In genomic region chr1:93136445-93136844, GRCh38 we compare ENCODE assay signal across 23 cellular contexts. TPM values are rescaled to one million over a fixed set of nuclear protein-coding genes. Genes with fewer than 3 reads are reported as not detected.
A peak's percentile ranks its signal among the peaks of the same experiment; 100 is the strongest.
DNase-seq lines count a peak whose midpoint lies in the region; ATAC-seq, FAIRE-seq and TF ChIP-seq lines count a peak whose summit lies in the region.
"Had no signal": no experiment of that assay in that cellular context is flagged by ENCODE, and none has a peak within 500 bp of the region (broad histone marks: within the 10 kb centered on the region; RNA-seq: fewer than 3 reads in every experiment).

No MANE protein-coding gene starts in this region.

- FAIRE-seq in HepG2 (lab: Jason Lieb, UNC) (no peak), K562 (lab: Jason Lieb, UNC) (no peak)
- FAIRE-seq: A204.1, GM18507 had no signal

- no peak overlapping the region for H3K4me2 ChIP-seq in HepG2 (ENCODE audit: low read depth, low read length)
- H3K4me2 ChIP-seq in K562 (ENCODE audit: insufficient read depth, low read length), result no peak overlapping the region
- no peak overlapping the region for H3K4me2 ChIP-seq in smooth muscle cell
- H3K4me2 ChIP-seq: BLaER1 treated with 17β-estradiol and CSF1 and Interleukin-3, amounts not matched to agents 10 nM and 100 nM had no signal

- H3K79me2 ChIP-seq in HepG2 (ENCODE audit: insufficient read depth, low read length) (no peaks in the 10 kb centered on the region), K562 (ENCODE audit: control insufficient read depth, insufficient read depth, low read length) (no peaks in the 10 kb centered on the region), smooth muscle cell (ENCODE audit: low read depth) (no peaks in the 10 kb centered on the region)

- TF ChIP-seq EP300 in HepG2 (IDR thresholded peaks at IDR 0.05; ENCODE audit: low read depth in 2 of 2, low read length in 2 of 2) (no peak), HepG2 (CRISPR knock-in tag; IDR thresholded peaks at IDR 0.05; ENCODE audit: borderline replicate concordance) (no peak), K562 (IDR thresholded peaks at IDR 0.05; ENCODE audit: low read length) (no peak)

- BruUV-seq in HepG2 (replicated peaks; lab: Mats Ljungman, UMichigan) (no TSS peak), K562 (replicated peaks; lab: Mats Ljungman, UMichigan) (no TSS peak)

- H3K4me3 Mint-ChIP-seq in WTC11, result no peak overlapping the region
- H3K4me3 Mint-ChIP-seq: CD14-positive monocyte; CD4-positive, alpha-beta T cell had no signal

- peaks cover 60% of the 10 kb centered on the region for H3K36me3 Mint-ChIP-seq in WTC11

- no peaks in the 10 kb centered on the region for H3K9me1 ChIP-seq in K562 (ENCODE audit: control insufficient read depth, insufficient read depth, low read length)

- H3K4me1 ChIP-seq in HepG2 (ENCODE audit: insufficient read depth, low read length) (no peaks in the 10 kb centered on the region), right lobe of liver (no peaks in the 10 kb centered on the region), K562 (replicated peaks in 1 of 2; ENCODE audit: control insufficient read depth in 2 of 2, insufficient read depth in 2 of 2, low read length in 2 of 2) (no peaks in the 10 kb centered on the region), smooth muscle cell (ENCODE audit: low read depth) (no peaks in the 10 kb centered on the region)
- H3K4me1 ChIP-seq: BE2C; BLaER1 treated with 17β-estradiol and CSF1 and Interleukin-3, amounts not matched to agents 10 nM and 100 nM had no signal

- intact Hi-C loops in HepG2 (cut with micrococcal nuclease; ENCODE audit: unreplicated experiment) (no loop called here), right lobe of liver (cut with DNase I) (no loop called here), K562 (cut with micrococcal nuclease) (loop anchor here (5.0 kb wide), 1 partner anchor 54 kb away; no protein-coding TSS in a partner anchor)

- TF ChIP-seq POLR2A in HepG2 (IDR thresholded peaks at IDR 0.05; ENCODE audit: insufficient read depth in 1 of 2, low read depth in 2 of 2, low read length in 2 of 2), result no peak
- no peak for TF ChIP-seq POLR2A in right lobe of liver (IDR thresholded peaks at IDR 0.05)
- TF ChIP-seq POLR2A in K562 (conservative IDR thresholded peaks at IDR 0.05), result no peak

- DNase-seq in HepG2 (ENCODE audit: low spot score), result no peak
- no peak for DNase-seq in right lobe of liver
- no peak for DNase-seq in WTC11 (ENCODE audit: low spot score)
- DNase-seq in K562 (ENCODE audit: extremely low read depth in 1 of 4, low spot score in 3 of 4), result no peak
- DNase-seq in smooth muscle cell (lab: John Stamatoyannopoulos, UW; ENCODE audit: unreplicated experiment), result no peak
- no peak for DNase-seq in NCI-H1436 treated with DMSO at 0.1 percent for 48 hours (lab: John Stamatoyannopoulos, UW)
- DNase-seq: ACHN; AML-193; BE2C; Calu3; CD4-positive, alpha-beta T cell; COR-L47; DMS53; DMS79 treated with DMSO at 0.1 percent for 48 hours; GF-D8; GM23248; H7; HCEC 1CT had no signal

- peak overlapping the region; percentile 27; the same call in 1 of the 2 replicates for H3K27ac Mint-ChIP-seq in WTC11
- H3K27ac Mint-ChIP-seq: CD14-positive monocyte; CD4-positive, alpha-beta T cell had no signal

- H3K27me3 Mint-ChIP-seq in WTC11 (ENCODE audit: low read depth), result no peaks in the 10 kb centered on the region
- H3K27me3 Mint-ChIP-seq: CD4-positive, alpha-beta T cell had no signal

- TF ChIP-seq RAD21 in HepG2 (CRISPR knock-in tag; IDR thresholded peaks at IDR 0.05) (no peak), K562 (CRISPR knock-in tag; conservative IDR thresholded peaks at IDR 0.05 in 1 of 2, IDR thresholded peaks at IDR 0.05 in 1 of 2) (no peak)

- CTCF ChIA-PET in HepG2 (lab: Yijun Ruan, JAX; ENCODE audit: low intra/inter-chr PET ratio, low total read pairs), result no interaction called here
- CTCF ChIA-PET in WTC11 (lab: Charles Lee), result interaction anchor here (1.0 kb wide), 1 partner anchor 56 kb away, joined by 6 read pairs; no protein-coding TSS in a partner anchor
- CTCF ChIA-PET in K562 (lab: Yijun Ruan, JAX; ENCODE audit: low intra/inter-chr PET ratio), result no interaction called here

- H3K9me3 ChIP-seq in HepG2 (ENCODE audit: low read length), result no peaks in the 10 kb centered on the region
- no peaks in the 10 kb centered on the region for H3K9me3 ChIP-seq in right lobe of liver
- H3K9me3 ChIP-seq in K562 (replicated peaks; ENCODE audit: control insufficient read depth, insufficient read depth, low read depth, low read length), result no peaks in the 10 kb centered on the region
- no peaks in the 10 kb centered on the region for H3K9me3 ChIP-seq in smooth muscle cell (replicated peaks; ENCODE audit: low read depth)
- H3K9me3 ChIP-seq: BE2C; BLaER1 treated with 17β-estradiol and CSF1 and Interleukin-3, amounts not matched to agents 10 nM and 100 nM had no signal

- no peaks in the 10 kb centered on the region for H3F3A ChIP-seq in smooth muscle cell (ENCODE audit: low read depth)

- no peak for ATAC-seq in HepG2
- ATAC-seq in right lobe of liver, result no peak
- ATAC-seq in WTC11, result no peak
- ATAC-seq in K562, result no peak

- H4K20me1 ChIP-seq in HepG2 (ENCODE audit: insufficient read depth, low read length) (no peaks in the 10 kb centered on the region), K562 (replicated peaks; ENCODE audit: control insufficient read depth, insufficient read depth, low read length) (no peaks in the 10 kb centered on the region), smooth muscle cell (ENCODE audit: low read depth) (peaks cover 2% of the 10 kb centered on the region)

- H3K9ac ChIP-seq in HepG2 (ENCODE audit: insufficient read depth, low read depth, low read length) (no peak overlapping the region), K562 (ENCODE audit: insufficient read depth in 1 of 2, low read depth in 2 of 2, low read length in 2 of 2) (no peak overlapping the region), smooth muscle cell (ENCODE audit: low read depth) (no peak overlapping the region)
- H3K9ac ChIP-seq: BLaER1 treated with 17β-estradiol and CSF1 and Interleukin-3, amounts not matched to agents 10 nM and 100 nM; GM23248 had no signal

- POLR2A ChIA-PET in HepG2 (lab: Yijun Ruan, JAX), result no interaction called here
- POLR2A ChIA-PET in WTC11 (lab: Charles Lee), result no interaction called here
- POLR2A ChIA-PET in K562 (lab: Yijun Ruan, JAX), result no interaction called here

- WGBS in HepG2 (ENCODE audit: low lambda C conversion rate), result 94% methylated on average over 5 of the region's 5 CpGs
- 88% methylated on average over 5 of the region's 5 CpGs for WGBS in right lobe of liver (ENCODE audit: insufficient coverage, low coverage, low lambda C conversion rate, missing lambda C conversion rate)
- 90% methylated on average over 5 of the region's 5 CpGs for whole genome bisulfite sequencing in K562 (ENCODE audit: insufficient coverage, low coverage, missing lambda C conversion rate)
- whole genome bisulfite sequencing in smooth muscle cell (ENCODE audit: low lambda C conversion rate), result 96% methylated on average over 5 of the region's 5 CpGs

- H3K4me3 ChIP-seq in HepG2 (replicated peaks in 1 of 3; ENCODE audit: insufficient read depth in 1 of 3, low read depth in 2 of 3, low read length in 3 of 3), result no peak overlapping the region
- H3K4me3 ChIP-seq in right lobe of liver, result no peak overlapping the region
- H3K4me3 ChIP-seq in K562, result no peak overlapping the region
- H3K4me3 ChIP-seq in smooth muscle cell, result no peak overlapping the region
- H3K4me3 ChIP-seq: BLaER1 treated with 17β-estradiol and CSF1 and Interleukin-3, amounts not matched to agents 10 nM and 100 nM; GM23248 had no signal

- H3K9me3 Mint-ChIP-seq in WTC11, result no peaks in the 10 kb centered on the region
- H3K9me3 Mint-ChIP-seq: CD14-positive monocyte; CD4-positive, alpha-beta T cell had no signal

- H3K4me1 Mint-ChIP-seq in WTC11, result no peaks in the 10 kb centered on the region
- H3K4me1 Mint-ChIP-seq: CD14-positive monocyte had no signal

- H3K27ac ChIP-seq in HepG2 (ENCODE audit: extremely low read length, insufficient read depth, low read length) (no peak overlapping the region), right lobe of liver (no peak overlapping the region), K562 (ENCODE audit: extremely low read depth, low read depth, low read length) (no peak overlapping the region), smooth muscle cell (ENCODE audit: low read depth) (no peak overlapping the region)
- H3K27ac ChIP-seq: 22Rv1; BLaER1 treated with 17β-estradiol and CSF1 and Interleukin-3, amounts not matched to agents 10 nM and 100 nM; GM23248 had no signal

- H3K27me3 ChIP-seq in HepG2 (ENCODE audit: control insufficient read depth in 1 of 2, insufficient read depth in 2 of 2, low read length in 2 of 2) (no peaks in the 10 kb centered on the region), right lobe of liver (no peaks in the 10 kb centered on the region), K562 (ENCODE audit: control insufficient read depth in 2 of 2, insufficient read depth in 2 of 2, low read length in 2 of 2) (no peaks in the 10 kb centered on the region), smooth muscle cell (ENCODE audit: low read depth) (no peaks in the 10 kb centered on the region)
- H3K27me3 ChIP-seq: BE2C; BLaER1 treated with 17β-estradiol and CSF1 and Interleukin-3, amounts not matched to agents 10 nM and 100 nM had no signal

- in situ Hi-C loops in HepG2 (cut with HindIII; ENCODE audit: extremely low pct_ligation_motif_present, low pct_unique_long_range_greater_than_20kb) (no loop called here), K562 (cut with MboI) (no loop called here)

- peaks cover 11 to 55% of the 10 kb centered on the region in 2 experiments for H3K36me3 ChIP-seq in HepG2 (replicated peaks in 1 of 2; ENCODE audit: control insufficient read depth in 1 of 2, insufficient read depth in 2 of 2, low read length in 2 of 2)
- H3K36me3 ChIP-seq in right lobe of liver, result peaks cover 0 to 17% (median 7%) of the 10 kb centered on the region in 4 donors
- peaks cover 93% of the 10 kb centered on the region for H3K36me3 ChIP-seq in K562 (ENCODE audit: control insufficient read depth, insufficient read depth, low read length)
- H3K36me3 ChIP-seq in smooth muscle cell (ENCODE audit: low read depth), result peaks cover 25% of the 10 kb centered on the region

- H2AFZ ChIP-seq in HepG2 (ENCODE audit: low read length), result no peak overlapping the region
- H2AFZ ChIP-seq in K562 (ENCODE audit: low read depth, low read length), result no peak overlapping the region
- H2AFZ ChIP-seq in smooth muscle cell (ENCODE audit: low read depth), result no peak overlapping the region
- H2AFZ ChIP-seq: GM23248 had no signal

- TF ChIP-seq CTCF in HepG2 (CRISPR knock-in tag; IDR thresholded peaks at IDR 0.05) (no peak), right lobe of liver (IDR thresholded peaks at IDR 0.05) (no peak), WTC11 (IDR thresholded peaks at IDR 0.05) (no peak), K562 (IDR thresholded peaks at IDR 0.05 in 2 of 3, conservative IDR thresholded peaks at IDR 0.05 in 1 of 3; ENCODE audit: insufficient read depth in 2 of 3, low read depth in 1 of 3, low read length in 3 of 3) (no peak), smooth muscle cell (IDR thresholded peaks at IDR 0.05; ENCODE audit: borderline replicate concordance, insufficient read depth, poor library complexity, severe bottlenecking) (no peak)

RNA-seq across cellular contexts. Expression of gene TMED5, which starts 43.8 kb away (rescaled TPM):
- total RNA-seq in HepG2 (2016; rRNA removed; fragmentation: Illumina TruSeq; extraction: Trizol), result 69.5 and 99.0 TPM in 2 replicates
- 5.6 and 6.1 TPM in 2 replicates for total RNA-seq in HepG2 (2016; cell fraction: cytosol; rRNA removed; fragmentation: Illumina TruSeq; extraction: Trizol; ENCODE audit: low read depth)
- 72.8 and 96.2 TPM in 2 replicates for total RNA-seq in HepG2 (2016; cell fraction: insoluble cytoplasmic fraction; rRNA removed; fragmentation: Illumina TruSeq; extraction: Trizol)
- 22.7 and 24.4 TPM in 2 replicates for total RNA-seq in HepG2 (2016; cell fraction: membrane; rRNA removed; fragmentation: Illumina TruSeq; extraction: Trizol)
- total RNA-seq in HepG2 (2016; cell fraction: nucleus; rRNA removed; fragmentation: Illumina TruSeq; extraction: Trizol), result 94.1 and 117 TPM in 2 replicates
- 53.5 and 58.1 TPM in 2 replicates for polyA plus RNA-seq in HepG2 (2011; rRNA removed)
- 37.5 and 40.2 TPM in 2 replicates for polyA plus RNA-seq in HepG2 (2011; cell fraction: cytosol; rRNA removed)
- 19.9 and 28.3 TPM in 2 replicates for polyA plus RNA-seq in HepG2 (2011; cell fraction: nucleus; rRNA removed)
- polyA plus RNA-seq in HepG2 (2012), result 72.6 and 86.3 TPM in 2 replicates
- polyA plus RNA-seq in HepG2 (2016; cell fraction: cytosol; fragmentation: Illumina TruSeq; extraction: Trizol; ENCODE audit: low read depth), result 5.7 and 6.0 TPM in 2 replicates
- 72.8 and 74.1 TPM in 2 replicates for polyA plus RNA-seq in HepG2 (2016; cell fraction: insoluble cytoplasmic fraction; fragmentation: Illumina TruSeq; extraction: Trizol; ENCODE audit: low read depth)
- polyA plus RNA-seq in HepG2 (2016; cell fraction: membrane; fragmentation: Illumina TruSeq; extraction: Trizol; ENCODE audit: low read depth), result 15.5 and 17.7 TPM in 2 replicates
- polyA plus RNA-seq in HepG2 (2016; cell fraction: nucleus; fragmentation: Illumina TruSeq; extraction: Trizol; ENCODE audit: insufficient read depth, low read depth), result 124 and 128 TPM in 2 replicates
- 28.2 and 108 TPM in 2 replicates for polyA minus RNA-seq in HepG2 (2011; rRNA and poly(A)+ RNA removed; ENCODE audit: low replicate concordance)
- polyA minus RNA-seq in HepG2 (2011; cell fraction: cytosol; rRNA and poly(A)+ RNA removed), result 106 and 113 TPM in 2 replicates
- polyA minus RNA-seq in HepG2 (2011; cell fraction: nucleus; rRNA and poly(A)+ RNA removed), result 54.2 and 66.6 TPM in 2 replicates
- 100 to 1,000 TPM in 2 of 6 experiments, 10 to 100 TPM in 4; 65.3 to 154 (median 88.9) TPM for total RNA-seq in right lobe of liver
- total RNA-seq in WTC11 (2021), result 25.1 to 28.5 TPM (median 25.6 TPM) in 3 replicates
- total RNA-seq in K562 (2011; cell fraction: chromatin; rRNA removed; ENCODE audit: low replicate concordance), result 40.9 and 83.3 TPM in 2 replicates
- 32.5 and 42.5 TPM in 2 replicates for total RNA-seq in K562 (2011; cell fraction: nucleolus; rRNA removed)
- 60.3 and 83.3 TPM in 2 replicates for total RNA-seq in K562 (2011; cell fraction: nucleoplasm; rRNA removed)
- 64.2 and 87.1 TPM in 2 replicates for total RNA-seq in K562 (2014; rRNA removed)
- 67.2 and 76.3 TPM in 2 replicates for total RNA-seq in K562 (2014; rRNA removed; fragmentation: Illumina TruSeq; extraction: Trizol)
- total RNA-seq in K562 (2015; rRNA removed; fragmentation: Illumina TruSeq; extraction: Trizol), result 75.9 and 83.7 TPM in 2 replicates
- total RNA-seq in K562 (2021), result 68.1 and 74.5 TPM in 2 replicates
- polyA plus RNA-seq in K562 (2011; rRNA removed), result 53.5 and 71.3 TPM in 2 replicates
- 31.2 and 37.7 TPM in 2 replicates for polyA plus RNA-seq in K562 (2011; cell fraction: cytosol; rRNA removed)
- polyA plus RNA-seq in K562 (2011; cell fraction: nucleus; rRNA removed), result 22.2 and 24.8 TPM in 2 replicates
- polyA plus RNA-seq in K562 (2012), result 47.8 and 59.5 TPM in 2 replicates
- 60.9 and 63.5 TPM in 2 replicates for polyA plus RNA-seq in K562 (2014; fragmentation: Illumina TruSeq; extraction: Trizol)
- 10 to 100 TPM; 28.7 to 43.9 TPM for polyA plus RNA-seq in K562 (2014; fragmentation: Nextera tagmentation; extraction: Ambion mirVana)
- polyA plus RNA-seq in K562 (2014; rRNA removed), result 70.0 and 71.9 TPM in 2 replicates
- 66.2 and 73.9 TPM in 2 replicates for polyA minus RNA-seq in K562 (2011; rRNA and poly(A)+ RNA removed)
- 73.0 and 84.8 TPM in 2 replicates for polyA minus RNA-seq in K562 (2011; cell fraction: cytosol; rRNA and poly(A)+ RNA removed)
- polyA minus RNA-seq in K562 (2011; cell fraction: nucleus; rRNA and poly(A)+ RNA removed), result 23.7 and 32.3 TPM in 2 replicates
- total RNA-seq in smooth muscle cell, result 61.7 and 63.1 TPM in 2 replicates
- 26.8 and 28.8 TPM in 2 replicates for polyA plus RNA-seq in smooth muscle cell

RNA-seq across cellular contexts. Expression of gene CCDC18, which starts 44.1 kb away (rescaled TPM):
- total RNA-seq in HepG2 (2016; rRNA removed; fragmentation: Illumina TruSeq; extraction: Trizol) (16.3 and 18.4 TPM in 2 replicates), right lobe of liver (1 to 10 TPM; 2.3 to 6.9 (median 3.5) TPM), WTC11 (2021) (21.3 to 24.9 TPM (median 23.0 TPM) in 3 replicates), K562 (2014; rRNA removed) (14.7 and 21.6 TPM in 2 replicates), K562 (2014; rRNA removed; fragmentation: Illumina TruSeq; extraction: Trizol) (29.5 and 35.9 TPM in 2 replicates), K562 (2015; rRNA removed; fragmentation: Illumina TruSeq; extraction: Trizol) (29.7 and 34.2 TPM in 2 replicates), K562 (2021) (20.4 TPM in 2 replicates), smooth muscle cell (2.0 and 4.2 TPM in 2 replicates)
- total RNA-seq in HepG2 (2016; cell fraction: cytosol; rRNA removed; fragmentation: Illumina TruSeq; extraction: Trizol; ENCODE audit: low read depth), result 17.3 and 18.2 TPM in 2 replicates
- 17.8 and 21.9 TPM in 2 replicates for total RNA-seq in HepG2 (2016; cell fraction: insoluble cytoplasmic fraction; rRNA removed; fragmentation: Illumina TruSeq; extraction: Trizol)
- total RNA-seq in HepG2 (2016; cell fraction: membrane; rRNA removed; fragmentation: Illumina TruSeq; extraction: Trizol), result 11.6 and 12.8 TPM in 2 replicates
- 29.6 and 32.6 TPM in 2 replicates for total RNA-seq in HepG2 (2016; cell fraction: nucleus; rRNA removed; fragmentation: Illumina TruSeq; extraction: Trizol)
- polyA plus RNA-seq in HepG2 (2011; rRNA removed) (1.4 and 1.9 TPM in 2 replicates), K562 (2011; rRNA removed) (21.1 and 22.2 TPM in 2 replicates), K562 (2014; fragmentation: Illumina TruSeq; extraction: Trizol) (23.4 and 24.3 TPM in 2 replicates), K562 (2014; fragmentation: Nextera tagmentation; extraction: Ambion mirVana) (10 to 100 TPM; 19.5 to 24.6 TPM), K562 (2014; rRNA removed) (20.2 and 24.7 TPM in 2 replicates), smooth muscle cell (2.8 TPM in 2 replicates)
- 0.35 and 1.1 TPM in 2 replicates for polyA plus RNA-seq in HepG2 (2011; cell fraction: cytosol; rRNA removed)
- polyA plus RNA-seq in HepG2 (2011; cell fraction: nucleus; rRNA removed), result 3.0 and 3.7 TPM in 2 replicates
- 3.6 and 4.3 TPM in 2 replicates for polyA plus RNA-seq in HepG2 (2012)
- polyA plus RNA-seq in HepG2 (2016; cell fraction: cytosol; fragmentation: Illumina TruSeq; extraction: Trizol; ENCODE audit: low read depth), result 0.44 and 1.0 TPM in 2 replicates
- polyA plus RNA-seq in HepG2 (2016; cell fraction: insoluble cytoplasmic fraction; fragmentation: Illumina TruSeq; extraction: Trizol; ENCODE audit: low read depth), result 13.0 and 14.4 TPM in 2 replicates
- 1.4 and 1.9 TPM in 2 replicates for polyA plus RNA-seq in HepG2 (2016; cell fraction: membrane; fragmentation: Illumina TruSeq; extraction: Trizol; ENCODE audit: low read depth)
- 19.8 and 21.6 TPM in 2 replicates for polyA plus RNA-seq in HepG2 (2016; cell fraction: nucleus; fragmentation: Illumina TruSeq; extraction: Trizol; ENCODE audit: insufficient read depth, low read depth)
- polyA minus RNA-seq in HepG2 (2011; rRNA and poly(A)+ RNA removed; ENCODE audit: low replicate concordance), result 2.7 and 3.0 TPM in 2 replicates
- polyA minus RNA-seq in HepG2 (2011; cell fraction: cytosol; rRNA and poly(A)+ RNA removed), result 1.8 and 2.7 TPM in 2 replicates
- 15.3 and 18.8 TPM in 2 replicates for polyA minus RNA-seq in HepG2 (2011; cell fraction: nucleus; rRNA and poly(A)+ RNA removed)
- 8.1 and 57.0 TPM in 2 replicates for total RNA-seq in K562 (2011; cell fraction: chromatin; rRNA removed; ENCODE audit: low replicate concordance)
- total RNA-seq in K562 (2011; cell fraction: nucleolus; rRNA removed), result 4.2 and 9.7 TPM in 2 replicates
- total RNA-seq in K562 (2011; cell fraction: nucleoplasm; rRNA removed), result 9.6 and 14.3 TPM in 2 replicates
- polyA plus RNA-seq in K562 (2011; cell fraction: cytosol; rRNA removed), result 1.9 and 4.5 TPM in 2 replicates
- polyA plus RNA-seq in K562 (2011; cell fraction: nucleus; rRNA removed), result 15.4 and 24.3 TPM in 2 replicates
- 22.2 and 25.5 TPM in 2 replicates for polyA plus RNA-seq in K562 (2012)
- polyA minus RNA-seq in K562 (2011; rRNA and poly(A)+ RNA removed), result 25.3 and 42.5 TPM in 2 replicates
- polyA minus RNA-seq in K562 (2011; cell fraction: cytosol; rRNA and poly(A)+ RNA removed), result 12.2 and 14.1 TPM in 2 replicates
- 11.0 and 25.7 TPM in 2 replicates for polyA minus RNA-seq in K562 (2011; cell fraction: nucleus; rRNA and poly(A)+ RNA removed)

RNA-seq across cellular contexts. Expression of gene MTF2, which starts 57.4 kb away (rescaled TPM):
- 53.9 and 75.1 TPM in 2 replicates for total RNA-seq in HepG2 (2016; rRNA removed; fragmentation: Illumina TruSeq; extraction: Trizol)
- 9.8 and 10.6 TPM in 2 replicates for total RNA-seq in HepG2 (2016; cell fraction: cytosol; rRNA removed; fragmentation: Illumina TruSeq; extraction: Trizol; ENCODE audit: low read depth)
- 53.0 and 76.9 TPM in 2 replicates for total RNA-seq in HepG2 (2016; cell fraction: insoluble cytoplasmic fraction; rRNA removed; fragmentation: Illumina TruSeq; extraction: Trizol)
- total RNA-seq in HepG2 (2016; cell fraction: membrane; rRNA removed; fragmentation: Illumina TruSeq; extraction: Trizol), result 20.9 and 22.0 TPM in 2 replicates
- 50.0 and 51.5 TPM in 2 replicates for total RNA-seq in HepG2 (2016; cell fraction: nucleus; rRNA removed; fragmentation: Illumina TruSeq; extraction: Trizol)
- 31.6 and 48.7 TPM in 2 replicates for polyA plus RNA-seq in HepG2 (2011; rRNA removed)
- polyA plus RNA-seq in HepG2 (2011; cell fraction: cytosol; rRNA removed), result 21.4 and 26.3 TPM in 2 replicates
- 15.3 and 16.2 TPM in 2 replicates for polyA plus RNA-seq in HepG2 (2011; cell fraction: nucleus; rRNA removed)
- 15.0 and 24.0 TPM in 2 replicates for polyA plus RNA-seq in HepG2 (2012)
- polyA plus RNA-seq in HepG2 (2016; cell fraction: cytosol; fragmentation: Illumina TruSeq; extraction: Trizol; ENCODE audit: low read depth), result 1.7 and 1.9 TPM in 2 replicates
- polyA plus RNA-seq in HepG2 (2016; cell fraction: insoluble cytoplasmic fraction; fragmentation: Illumina TruSeq; extraction: Trizol; ENCODE audit: low read depth), result 41.8 and 50.5 TPM in 2 replicates
- 6.2 and 6.4 TPM in 2 replicates for polyA plus RNA-seq in HepG2 (2016; cell fraction: membrane; fragmentation: Illumina TruSeq; extraction: Trizol; ENCODE audit: low read depth)
- polyA plus RNA-seq in HepG2 (2016; cell fraction: nucleus; fragmentation: Illumina TruSeq; extraction: Trizol; ENCODE audit: insufficient read depth, low read depth), result 37.1 and 45.5 TPM in 2 replicates
- 30.9 and 42.6 TPM in 2 replicates for polyA minus RNA-seq in HepG2 (2011; rRNA and poly(A)+ RNA removed; ENCODE audit: low replicate concordance)
- 17.9 and 20.3 TPM in 2 replicates for polyA minus RNA-seq in HepG2 (2011; cell fraction: cytosol; rRNA and poly(A)+ RNA removed)
- polyA minus RNA-seq in HepG2 (2011; cell fraction: nucleus; rRNA and poly(A)+ RNA removed), result 88.8 and 102 TPM in 2 replicates
- total RNA-seq in right lobe of liver, result 1 to 10 TPM; 4.5 to 9.3 (median 7.1) TPM
- 111 to 120 TPM (median 113 TPM) in 3 replicates for total RNA-seq in WTC11 (2021)
- 113 and 169 TPM in 2 replicates for total RNA-seq in K562 (2011; cell fraction: chromatin; rRNA removed; ENCODE audit: low replicate concordance)
- total RNA-seq in K562 (2011; cell fraction: nucleolus; rRNA removed), result 52.4 and 56.5 TPM in 2 replicates
- total RNA-seq in K562 (2011; cell fraction: nucleoplasm; rRNA removed), result 83.4 and 116 TPM in 2 replicates
- 41.8 and 59.6 TPM in 2 replicates for total RNA-seq in K562 (2014; rRNA removed)
- 61.0 and 73.0 TPM in 2 replicates for total RNA-seq in K562 (2014; rRNA removed; fragmentation: Illumina TruSeq; extraction: Trizol)
- total RNA-seq in K562 (2015; rRNA removed; fragmentation: Illumina TruSeq; extraction: Trizol), result 48.6 and 57.7 TPM in 2 replicates
- total RNA-seq in K562 (2021), result 65.2 and 73.5 TPM in 2 replicates
- 102 and 124 TPM in 2 replicates for polyA plus RNA-seq in K562 (2011; rRNA removed)
- 33.7 and 48.2 TPM in 2 replicates for polyA plus RNA-seq in K562 (2011; cell fraction: cytosol; rRNA removed)
- polyA plus RNA-seq in K562 (2011; cell fraction: nucleus; rRNA removed), result 70.9 and 72.2 TPM in 2 replicates
- 26.3 and 52.8 TPM in 2 replicates for polyA plus RNA-seq in K562 (2012)
- polyA plus RNA-seq in K562 (2014; fragmentation: Illumina TruSeq; extraction: Trizol), result 46.4 and 49.6 TPM in 2 replicates
- 10 to 100 TPM; 29.3 to 35.7 TPM for polyA plus RNA-seq in K562 (2014; fragmentation: Nextera tagmentation; extraction: Ambion mirVana)
- 44.1 and 48.3 TPM in 2 replicates for polyA plus RNA-seq in K562 (2014; rRNA removed)
- 207 and 218 TPM in 2 replicates for polyA minus RNA-seq in K562 (2011; rRNA and poly(A)+ RNA removed)
- 42.9 and 48.8 TPM in 2 replicates for polyA minus RNA-seq in K562 (2011; cell fraction: cytosol; rRNA and poly(A)+ RNA removed)
- 80.4 and 145 TPM in 2 replicates for polyA minus RNA-seq in K562 (2011; cell fraction: nucleus; rRNA and poly(A)+ RNA removed)
- 41.2 and 41.7 TPM in 2 replicates for total RNA-seq in smooth muscle cell
- polyA plus RNA-seq in smooth muscle cell, result 43.1 and 54.1 TPM in 2 replicates

Comparison
In these comparisons a context has a peak if more than half of its experiments do, and no peak if none do; other contexts are left out.
1. Of the 241 proteins assayed by ChIP-seq in both HepG2 and K562: peak only in HepG2: MAFF and MAFK; only in K562: none; in both: none; in neither: 239.